In the genomic region with DNA sequence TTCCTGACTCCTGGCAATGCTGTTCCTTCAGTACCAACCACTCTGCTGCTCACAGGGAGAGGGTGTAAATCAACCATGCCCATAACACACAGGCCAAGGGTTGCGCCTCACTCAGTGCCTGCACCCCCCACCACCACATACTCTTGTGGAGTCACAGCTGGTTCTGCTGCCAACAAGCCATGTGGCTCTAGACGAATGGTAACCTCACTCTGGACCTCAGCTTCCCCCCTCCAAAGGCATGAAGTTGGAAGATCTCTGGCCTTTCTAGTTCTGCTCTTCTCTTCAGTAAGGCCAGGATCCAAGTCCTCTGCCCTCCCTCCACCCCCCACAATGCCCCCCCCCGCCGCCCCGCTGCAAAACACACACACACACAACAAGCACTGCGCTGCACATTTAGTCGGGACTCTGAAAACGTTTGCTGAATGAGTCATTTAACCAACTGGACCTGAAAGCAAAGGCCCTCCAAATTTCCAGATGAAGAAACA, we compare ENCODE assay signal across 18 cellular contexts. TPM values are rescaled to one million over a fixed set of nuclear protein-coding genes. Genes with fewer than 3 reads are reported as not detected.
DNase-seq lines count a peak whose midpoint lies in the region; ATAC-seq and TF ChIP-seq lines count a peak whose summit lies in the region.
"Had no signal": no experiment of that assay in that cellular context is flagged by ENCODE, and none has a peak within 500 bp of the region (broad histone marks: within the 10 kb centered on the region; RNA-seq: fewer than 3 reads in every experiment).

No MANE protein-coding gene starts in this region.

- POLR2A ChIA-PET in SK-N-SH (lab: Yijun Ruan, JAX) (no interaction called here), HEK293T (lab: Yijun Ruan, JAX) (no interaction called here)

- ATAC-seq in SK-N-SH treated with all-trans-retinoic acid at 6 μM for 48 hours = no peak
- ATAC-seq: sciatic nerve had no signal

- no peak for TF ChIP-seq EP300 in SK-N-SH (IDR thresholded peaks at IDR 0.05; ENCODE audit: borderline replicate concordance in 1 of 2, low read depth in 1 of 2, low read length in 1 of 2)

- no peaks in the 10 kb centered on the region for H4K20me1 ChIP-seq in SK-N-SH (ENCODE audit: insufficient read depth)

- DNase-seq in SK-N-SH (no peak), M059J (ENCODE audit: low read depth) (peak; percentile 91), epithelial cell of proximal tubule (ENCODE audit: low read depth) (no peak), renal cortical epithelial cell (ENCODE audit: low read depth) (peak; percentile 86), retina (no peak), HEK293T (ENCODE audit: extremely low spot score) (no peak)
- DNase-seq in activated CD4-positive, alpha-beta T cell treated with anti-CD3 and anti-CD28 coated beads for 4 hours = no peak
- DNase-seq: anterior cingulate cortex, MM.1S, NCI-H2171 treated with DMSO at 0.1 percent for 48 hours, T-helper 9 cell, tibial artery had no signal

- H3F3A ChIP-seq in SK-N-SH (replicated peaks; ENCODE audit: insufficient read depth) = no peaks in the 10 kb centered on the region

- no peaks in the 10 kb centered on the region for H3K27me3 ChIP-seq in SK-N-SH (ENCODE audit: insufficient read depth)

- no peak for TF ChIP-seq RAD21 in SK-N-SH (IDR thresholded peaks at IDR 0.05; ENCODE audit: low read length)

- H3K4me3 ChIP-seq in SK-N-SH (ENCODE audit: low read depth in 2 of 2, low read length in 1 of 2) (no peak overlapping the region), epithelial cell of proximal tubule (ENCODE audit: low read depth, low read length) (peak overlapping the region; percentile 62)
- H3K4me3 ChIP-seq: tibial artery had no signal

- H3K4me1 ChIP-seq in SK-N-SH (ENCODE audit: control insufficient read depth in 1 of 2, insufficient read depth in 2 of 2, low read depth in 1 of 2, low read length in 1 of 2) = peaks cover 0 to 8% of the 10 kb centered on the region in 2 experiments; a peak in 2 of 4 replicates

- no peaks in the 10 kb centered on the region for H3K9me2 ChIP-seq in SK-N-SH

- no peak overlapping the region for H3K9ac ChIP-seq in SK-N-SH

- H3K9me3 ChIP-seq in SK-N-SH = peaks cover 4% of the 10 kb centered on the region; the same call in 1 of the 2 replicates
- H3K9me3 ChIP-seq: tibial artery had no signal

- CTCF ChIA-PET in SK-N-SH (lab: Yijun Ruan, JAX) (interaction anchor here (1.4 to 3.5 kb wide), 2 partner anchors 13 to 255 kb away, joined by 7 to 11 read pairs; no protein-coding TSS in a partner anchor), HEK293T (lab: Yijun Ruan, JAX) (interaction anchor here (0.6 kb wide), 1 partner anchor 21 kb away, joined by 6 read pairs; no protein-coding TSS in a partner anchor)

- no peaks in the 10 kb centered on the region for H3K36me3 ChIP-seq in SK-N-SH (replicated peaks in 1 of 2; ENCODE audit: control insufficient read depth in 1 of 2, insufficient read depth in 2 of 2, low read length in 1 of 2)
- H3K36me3 ChIP-seq: tibial artery had no signal

- TF ChIP-seq CTCF in SK-N-SH (IDR thresholded peaks at IDR 0.05) (no peak), epithelial cell of proximal tubule (conservative IDR thresholded peaks at IDR 0.05; ENCODE audit: low read depth, low read length) (no peak)

- H2AFZ ChIP-seq in SK-N-SH (ENCODE audit: low read depth) = no peak overlapping the region

- H3K79me2 ChIP-seq in SK-N-SH (ENCODE audit: insufficient read depth) = no peaks in the 10 kb centered on the region

- H3K27ac ChIP-seq in SK-N-SH (ENCODE audit: low read depth in 2 of 2, low read length in 1 of 2) = peak overlapping the region in 1 of 2 experiments; percentile 34; a peak in 1 of 4 replicates
- H3K27ac ChIP-seq: 22Rv1, tibial artery had no signal

- WGBS in SK-N-SH (ENCODE audit: low lambda C conversion rate) = 55% methylated on average over 8 of the region's 8 CpGs

- H3K4me2 ChIP-seq in SK-N-SH = peak overlapping the region; percentile 70; the same call in 1 of the 2 replicates

TF ChIP-seq in SK-N-SH, 30 proteins besides CTCF, POLR2A, EP300 and RAD21:
- 0 out of 2 replicates have a peak, but pooled peaks have one; percentile 8 for TF ChIP-seq FOSL2 (IDR thresholded peaks at IDR 0.05; ENCODE audit: borderline replicate concordance, low read depth)
- no peak for TF ChIP-seq SMC3 (IDR thresholded peaks at IDR 0.05; ENCODE audit: low read depth, low read length)
- TF ChIP-seq GATA2 (CRISPR knock-in tag; IDR thresholded peaks at IDR 0.05) = no peak
- 0 out of 2 replicates have a peak, but pooled peaks have one; percentile 6 for TF ChIP-seq JUND (IDR thresholded peaks at IDR 0.05)

TF ChIP-seq in SK-N-SH treated with all-trans-retinoic acid at 6 μM for 48 hours, 23 proteins besides CTCF, POLR2A, EP300 and RAD21:
- TF ChIP-seq SNAI2 (CRISPR knock-in tag; IDR thresholded peaks at IDR 0.05) (no peak), ZFP3 (CRISPR knock-in tag; IDR thresholded peaks at IDR 0.05) (no peak), GLIS3 (CRISPR knock-in tag; IDR thresholded peaks at IDR 0.05) (no peak), TCF4 (CRISPR knock-in tag; IDR thresholded peaks at IDR 0.05; ENCODE audit: borderline replicate concordance) (no peak)

TF ChIP-seq in HEK293T, 16 proteins besides CTCF, POLR2A, EP300 and RAD21:
- TF ChIP-seq CTBP1 (IDR thresholded peaks at IDR 0.05; ENCODE audit: borderline replicate concordance) (no peak), ELF4 (IDR thresholded peaks at IDR 0.05) (no peak), FOXK2 (IDR thresholded peaks at IDR 0.05) (no peak), FOXM1 (IDR thresholded peaks at IDR 0.05; ENCODE audit: borderline replicate concordance) (no peak), SP1 (IDR thresholded peaks at IDR 0.05) (no peak), TARDBP (IDR thresholded peaks at IDR 0.05) (no peak), NFRKB (IDR thresholded peaks at IDR 0.05) (no peak), L3MBTL2 (conservative IDR thresholded peaks at IDR 0.05) (no peak), HDGF (IDR thresholded peaks at IDR 0.05; ENCODE audit: borderline replicate concordance) (no peak), SUZ12 (IDR thresholded peaks at IDR 0.05) (no peak), FOXA1 (IDR thresholded peaks at IDR 0.05) (no peak), BHLHE40 (IDR thresholded peaks at IDR 0.05; ENCODE audit: borderline replicate concordance) (no peak), ARNT (IDR thresholded peaks at IDR 0.05) (no peak), ZNF384 (IDR thresholded peaks at IDR 0.05) (no peak), LEF1 (IDR thresholded peaks at IDR 0.05; ENCODE audit: borderline replicate concordance) (no peak)
- TF ChIP-seq, protein P1, sequence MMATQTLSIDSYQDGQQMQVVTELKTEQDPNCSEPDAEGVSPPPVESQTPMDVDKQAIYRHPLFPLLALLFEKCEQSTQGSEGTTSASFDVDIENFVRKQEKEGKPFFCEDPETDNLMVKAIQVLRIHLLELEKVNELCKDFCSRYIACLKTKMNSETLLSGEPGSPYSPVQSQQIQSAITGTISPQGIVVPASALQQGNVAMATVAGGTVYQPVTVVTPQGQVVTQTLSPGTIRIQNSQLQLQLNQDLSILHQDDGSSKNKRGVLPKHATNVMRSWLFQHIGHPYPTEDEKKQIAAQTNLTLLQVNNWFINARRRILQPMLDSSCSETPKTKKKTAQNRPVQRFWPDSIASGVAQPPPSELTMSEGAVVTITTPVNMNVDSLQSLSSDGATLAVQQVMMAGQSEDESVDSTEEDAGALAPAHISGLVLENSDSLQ (IDR thresholded peaks at IDR 0.05) = no peak

RNA-seq across cellular contexts. Expression of a gene that starts 1.7 kb away (rescaled TPM):
- polyA plus RNA-seq in SK-N-SH (2012; rRNA removed) = 0.05 and 0.13 TPM in 2 replicates
- polyA plus RNA-seq in SK-N-SH (2012; cell fraction: cytosol; rRNA removed) = 0.06 and 0.09 TPM in 2 replicates
- polyA plus RNA-seq in SK-N-SH (2012; cell fraction: nucleus; rRNA removed) = 0.15 and 0.25 TPM in 2 replicates
- 2.3 and 3.0 TPM in 2 replicates for total RNA-seq in M059J (2014; rRNA removed; shearing (Covaris generic))
- 2.5 and 2.7 TPM in 2 replicates for total RNA-seq in epithelial cell of proximal tubule
- 0.17 and 0.60 TPM in 2 replicates for total RNA-seq in renal cortical epithelial cell
- total RNA-seq: activated CD8-positive, alpha-beta memory T cell treated with anti-CD3 and anti-CD28 coated beads for 36 hours; endothelial cell of umbilical vein; mononuclear cell had no signal
- polyA plus RNA-seq: endothelial cell of umbilical vein had no signal

Comparison
In these comparisons a context has a peak if more than half of its experiments do, and no peak if none do; other contexts are left out.
1. DNase-seq: peak in M059J (single experiment) and renal cortical epithelial cell (single experiment); none in SK-N-SH (single experiment), epithelial cell of proximal tubule (single experiment), activated CD4-positive, alpha-beta T cell treated with anti-CD3 and anti-CD28 coated beads for 4 hours (0 of 2), retina (single experiment) and HEK293T (single experiment).